ENCODE assay signal across 27 cellular contexts in the genomic region with DNA sequence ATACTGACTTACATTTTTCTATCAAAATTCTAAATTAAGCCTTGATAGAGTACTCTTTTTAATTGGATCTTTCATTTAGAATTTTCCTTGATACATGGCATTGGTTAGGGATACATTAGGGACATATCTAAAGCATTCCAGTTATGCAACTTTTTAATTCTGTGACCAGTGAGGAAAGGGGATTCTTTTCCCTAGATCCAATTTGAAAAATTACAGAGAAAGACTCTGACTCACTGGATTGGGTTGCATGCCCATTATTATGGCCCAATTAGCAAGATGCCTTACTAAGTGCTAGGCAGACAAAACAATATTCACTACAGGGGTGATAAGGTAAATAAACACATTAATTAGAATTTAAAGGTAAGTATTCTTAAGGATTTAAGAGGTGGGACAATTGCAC. TPM values are rescaled to one million over a fixed set of nuclear protein-coding genes. Genes with fewer than 3 reads are reported as not detected.
DNase-seq lines count a peak whose midpoint lies in the region; ATAC-seq and TF ChIP-seq lines count a peak whose summit lies in the region.
"Had no signal": no experiment of that assay in that cellular context is flagged by ENCODE, and none has a peak within 500 bp of the region (broad histone marks: within the 10 kb centered on the region; RNA-seq: fewer than 3 reads in every experiment).

No MANE protein-coding gene starts in this region.

- H3K27me3 ChIP-seq in A673 (replicated peaks; ENCODE audit: insufficient read depth, low read depth, low read length, poor library complexity), result no peaks in the 10 kb centered on the region

- POLR2A ChIA-PET in A673 (lab: Charles Lee; ENCODE audit: low non-redundant PET), result no interaction called here

- H3K4me3 ChIP-seq in A673 (ENCODE audit: low read depth, low read length, poor library complexity, severe bottlenecking), result no peak overlapping the region
- H3K4me3 ChIP-seq: GM23338 had no signal

- H3K27me3 Mint-ChIP-seq in Calu3 (ENCODE audit: unreplicated experiment), result peaks cover 6% of the 10 kb centered on the region
- H3K27me3 Mint-ChIP-seq: T-cell had no signal

- no peaks in the 10 kb centered on the region for H3K9me3 ChIP-seq in A673 (ENCODE audit: low read depth, low read length, poor library complexity, severe bottlenecking)
- H3K9me3 ChIP-seq: Caco-2 had no signal

- peaks cover 19% of the 10 kb centered on the region for H3K4me1 Mint-ChIP-seq in Calu3 (ENCODE audit: low read depth, unreplicated experiment)
- H3K4me1 Mint-ChIP-seq: GM23338, T-cell had no signal

- ATAC-seq in GM19467 (IDR thresholded peaks at IDR 0.05; ENCODE audit: unreplicated experiment), result no peak
- ATAC-seq: CD8-positive, alpha-beta T cell; GM23338; PC-3; T-cell had no signal

- no peaks in the 10 kb centered on the region for H3K36me3 ChIP-seq in A673 (ENCODE audit: insufficient read depth, low read length, poor library complexity, severe bottlenecking)

- CTCF ChIA-PET in A673 (lab: Charles Lee), result interaction anchor here (0.6 kb wide), 1 partner anchor 628 kb away, joined by 5 read pairs; no protein-coding TSS in a partner anchor
- CTCF ChIA-PET in Calu3 (lab: Charles Lee), result no interaction called here

- H3K27ac ChIP-seq in A673 (ENCODE audit: low read depth, low read length, poor library complexity, severe bottlenecking), result peak overlapping the region; percentile 85
- H3K27ac ChIP-seq: C4-2B, KMS-11 had no signal

- H3K4me3 Mint-ChIP-seq in Calu3 (ENCODE audit: low read depth, unreplicated experiment), result no peak overlapping the region
- H3K4me3 Mint-ChIP-seq: CD8-positive, alpha-beta T cell; GM23338; H9; T-cell had no signal

- H3K9me3 Mint-ChIP-seq in Calu3 (ENCODE audit: low read depth, unreplicated experiment), result no peaks in the 10 kb centered on the region
- H3K9me3 Mint-ChIP-seq: CD8-positive, alpha-beta T cell; GM23338; H9; T-cell had no signal

- H3K4me1 ChIP-seq in A673 (ENCODE audit: insufficient read depth, low read length, poor library complexity, severe bottlenecking), result peaks cover 48% of the 10 kb centered on the region

- TF ChIP-seq CTCF in A673 (conservative IDR thresholded peaks at IDR 0.05; ENCODE audit: low read depth, low read length) (no peak), Calu3 (IDR thresholded peaks at IDR 0.05; ENCODE audit: unreplicated experiment) (no peak)

- intact Hi-C loops in A673 (cut with micrococcal nuclease; ENCODE audit: unreplicated experiment), result loop anchor here (5.0 kb wide), 2 partner anchors 38 to 138 kb away; partner anchors contain the start of gene ERC1
- intact Hi-C loops in Calu3 (cut with micrococcal nuclease; ENCODE audit: unreplicated experiment), result loop anchor here (5.0 kb wide), 1 partner anchor 138 kb away; no protein-coding TSS in a partner anchor

- BruUV-seq in A673 (replicated peaks; lab: Mats Ljungman, UMichigan) (no TSS peak), Calu3 (replicated peaks; lab: Mats Ljungman, UMichigan) (no TSS peak)

- H3K36me3 Mint-ChIP-seq in Calu3 (ENCODE audit: insufficient read depth, unreplicated experiment), result peaks cover 17% of the 10 kb centered on the region
- H3K36me3 Mint-ChIP-seq: CD8-positive, alpha-beta T cell; T-cell had no signal

- DNase-seq in A673 (ENCODE audit: low spot score), result peak; percentile 40
- peak; percentile 63 for DNase-seq in EH (ENCODE audit: low read depth)
- DNase-seq in NCI-H1417 treated with DMSO at 0.1 percent for 48 hours (lab: John Stamatoyannopoulos, UW), result peak; percentile 15
- DNase-seq in astrocyte of the hippocampus (ENCODE audit: low read depth, low spot score), result peak; percentile 11
- no peak for DNase-seq in KG1 (lab: John Stamatoyannopoulos, UW)
- no peak for DNase-seq in NCI-H1092 treated with DMSO at 0.1 percent for 48 hours (lab: John Stamatoyannopoulos, UW)
- no peak for DNase-seq in Calu3
- DNase-seq: 8988T; Caco-2; CD8-positive, alpha-beta T cell; DMS 273 treated with DMSO at 0.1 percent for 48 hours; DMS79; H9; MM.1S; NCI-H1436; NCI-H1930; NCI-H2107; NCI-H446; NCI-H524 treated with DMSO at 0.1 percent for 48 hours; NK-92 treated with Interleukin-12 subunit alpha and Interleukin-12 subunit beta, amount 100 ng/mL, for 24 hours; PC-3; Right ventricle myocardium superior; T-cell had no signal

- no peak overlapping the region for H3K27ac Mint-ChIP-seq in Calu3 (ENCODE audit: unreplicated experiment)
- H3K27ac Mint-ChIP-seq: CD8-positive, alpha-beta T cell; GM23338; H9; T-cell had no signal

RNA-seq across cellular contexts. Expression of gene RAD52, which starts 5.2 kb away (rescaled TPM):
- total RNA-seq in A673 (2021) (23.0 and 24.7 TPM in 2 replicates), Calu3 (2022) (22.2 and 27.1 TPM in 2 replicates)

RNA-seq across cellular contexts. Expression of gene ERC1, which starts 36.3 kb away (rescaled TPM):
- 56.5 and 60.7 TPM in 2 replicates for total RNA-seq in A673 (2021)
- total RNA-seq in Calu3 (2022), result 36.0 and 39.4 TPM in 2 replicates

Comparison
In these comparisons a context has a peak if more than half of its experiments do, and no peak if none do; other contexts are left out.
1. DNase-seq: peak in A673 (single experiment), EH (single experiment), NCI-H1417 treated with DMSO at 0.1 percent for 48 hours (single experiment) and astrocyte of the hippocampus (single experiment); none in KG1 (single experiment), NCI-H1092 treated with DMSO at 0.1 percent for 48 hours (single experiment) and Calu3 (single experiment).